8 cellular contexts compared by ENCODE assay signal in the genomic region with DNA sequence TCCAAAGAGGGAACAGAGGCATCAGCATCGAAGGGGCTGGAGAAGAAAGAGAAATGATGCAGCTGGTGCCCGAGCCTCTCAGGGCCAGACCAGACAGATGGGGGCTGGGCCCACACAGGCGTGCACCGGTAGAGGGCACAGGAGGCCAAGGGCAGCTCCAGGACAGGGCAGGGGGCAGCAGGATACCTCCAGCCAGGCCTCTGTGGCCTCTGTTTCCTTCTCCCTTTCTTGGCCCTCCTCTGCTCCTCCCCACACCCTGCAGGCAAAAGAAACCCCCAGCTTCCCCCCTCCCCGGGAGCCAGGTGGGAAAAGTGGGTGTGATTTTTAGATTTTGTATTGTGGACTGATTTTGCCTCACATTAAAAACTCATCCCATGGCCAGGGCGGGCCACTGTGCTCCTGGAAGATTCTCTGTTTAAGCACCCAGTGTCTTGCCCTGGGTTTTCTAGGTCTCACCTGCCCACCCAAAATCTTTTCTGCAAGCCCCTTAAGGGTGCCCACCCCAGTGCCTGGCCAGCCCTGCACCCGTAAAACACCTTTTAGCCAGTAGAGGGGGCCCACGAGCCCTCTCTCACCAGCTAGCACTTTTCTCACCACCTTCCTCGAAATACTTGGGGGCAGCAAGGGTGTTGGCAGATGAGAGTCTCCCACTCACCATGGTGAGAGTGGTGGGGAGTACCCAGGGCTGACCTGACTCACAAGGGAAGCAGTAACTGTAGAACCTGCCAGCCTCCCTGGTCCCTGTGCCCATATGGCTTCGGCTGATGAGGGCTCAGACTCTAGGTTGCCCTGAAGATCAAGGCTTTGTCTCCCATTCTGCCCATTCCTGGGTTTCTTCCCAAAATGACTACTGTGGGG. TPM values are rescaled to one million over a fixed set of nuclear protein-coding genes. Genes with fewer than 3 reads are reported as not detected.
DNase-seq lines count a peak whose midpoint lies in the region; ATAC-seq and TF ChIP-seq lines count a peak whose summit lies in the region.

No MANE protein-coding gene starts in this region.

- intact Hi-C loops in PC-9 (cut with micrococcal nuclease; ENCODE audit: unreplicated experiment), result loop anchor here (5.0 kb wide), 1 partner anchor 268 kb away; no protein-coding TSS in a partner anchor
- intact Hi-C loops in activated T-helper 1 cell treated with anti-CD3 and anti-CD28 coated beads, Interleukin-12 subunit alpha, Interleukin-12 subunit beta, Interleukin-2, Interleukin-4 antibody, amounts not matched to agents 30 ng/mL and 10 ng/mL and 1 ng/mL, durations not matched to agents 14 hours and 24 hours and 36 hours (cut with micrococcal nuclease), result loop anchor here (1.0 kb wide), 1 partner anchor 43 kb away; no protein-coding TSS in a partner anchor
- intact Hi-C loops in upper lobe of right lung (cut with DNase I), result no loop called here

- DNase-seq in AG08396 (ENCODE audit: low spot score) (peak; percentile 50), GM23338 (ENCODE audit: low spot score) (peak; percentile 84), PC-9 (peak; percentile 43 to 62), fibroblast of pulmonary artery (ENCODE audit: low read depth) (peak; percentile 57), osteocyte (ENCODE audit: extremely low spot score, unreplicated experiment) (no peak), upper lobe of right lung (peak; percentile 75)
- peak; percentile 29 for DNase-seq in activated T-helper 1 cell treated with anti-CD3 and anti-CD28 coated beads, Interleukin-12 subunit alpha, Interleukin-12 subunit beta, Interleukin-2, Interleukin-4 antibody, amounts not matched to agents 30 ng/mL and 10 ng/mL and 1 ng/mL, durations not matched to agents 14 hours and 24 hours and 36 hours (ENCODE audit: low spot score)

- H2AFZ ChIP-seq in GM23338, result no peak overlapping the region
- no peak overlapping the region for H2AFZ ChIP-seq in PC-9

- H3K36me3 Mint-ChIP-seq in GM23338 (ENCODE audit: low read depth), result peaks cover 55% of the 10 kb centered on the region
- peaks cover 29% of the 10 kb centered on the region for H3K36me3 Mint-ChIP-seq in activated T-helper 1 cell treated with anti-CD3 and anti-CD28 coated beads, Interleukin-12 subunit alpha, Interleukin-12 subunit beta, Interleukin-2, Interleukin-4 antibody, amounts not matched to agents 30 ng/mL and 10 ng/mL and 1 ng/mL, durations not matched to agents 14 hours and 24 hours and 36 hours (ENCODE audit: low read depth)
- peaks cover 5% of the 10 kb centered on the region for H3K36me3 Mint-ChIP-seq in osteocyte (ENCODE audit: unreplicated experiment)

- CTCF ChIA-PET in PC-9 (lab: Charles Lee), result interaction anchor here (0.6 to 18.7 kb wide), 3 partner anchors 13 to 64 kb away, joined by 3 to 407 read pairs (median 3); no protein-coding TSS in a partner anchor

- H3F3A ChIP-seq in GM23338 (replicated peaks; ENCODE audit: low read depth) (peaks cover 76% of the 10 kb centered on the region), PC-9 (ENCODE audit: insufficient read depth, low read depth) (peaks cover 68% of the 10 kb centered on the region)

- peak overlapping the region; percentile 82 for H3K27ac Mint-ChIP-seq in GM23338
- no peak overlapping the region for H3K27ac Mint-ChIP-seq in activated T-helper 1 cell treated with anti-CD3 and anti-CD28 coated beads, Interleukin-12 subunit alpha, Interleukin-12 subunit beta, Interleukin-2, Interleukin-4 antibody, amounts not matched to agents 30 ng/mL and 10 ng/mL and 1 ng/mL, durations not matched to agents 14 hours and 24 hours and 36 hours
- peak overlapping the region; percentile 41 for H3K27ac Mint-ChIP-seq in osteocyte (ENCODE audit: unreplicated experiment)

- H3K4me3 ChIP-seq in GM23338, result no peak overlapping the region
- H3K4me3 ChIP-seq in PC-9, result no peak overlapping the region
- H3K4me3 ChIP-seq in fibroblast of pulmonary artery (replicated peaks; ENCODE audit: low read depth, low read length), result no peak overlapping the region
- H3K4me3 ChIP-seq in upper lobe of right lung, result no peak overlapping the region

- H3K27me3 Mint-ChIP-seq in GM23338 (ENCODE audit: insufficient read depth, low read depth, poor library complexity) (peaks cover 60% of the 10 kb centered on the region), osteocyte (ENCODE audit: unreplicated experiment) (no peaks in the 10 kb centered on the region)
- H3K27me3 Mint-ChIP-seq in activated T-helper 1 cell treated with anti-CD3 and anti-CD28 coated beads, Interleukin-12 subunit alpha, Interleukin-12 subunit beta, Interleukin-2, Interleukin-4 antibody, amounts not matched to agents 30 ng/mL and 10 ng/mL and 1 ng/mL, durations not matched to agents 14 hours and 24 hours and 36 hours (ENCODE audit: insufficient read depth), result no peaks in the 10 kb centered on the region

- POLR2A ChIA-PET in PC-9 (lab: Charles Lee; ENCODE audit: unreplicated experiment), result interaction anchor here (0.7 to 3.7 kb wide), 3 partner anchors 24 to 35 kb away, joined by 15 to 81 read pairs (median 16); partner anchors contain the start of gene ID1

- H3K4me3 Mint-ChIP-seq in GM23338, result no peak overlapping the region; the same call in 2 of the 3 replicates
- H3K4me3 Mint-ChIP-seq in activated T-helper 1 cell treated with anti-CD3 and anti-CD28 coated beads, Interleukin-12 subunit alpha, Interleukin-12 subunit beta, Interleukin-2, Interleukin-4 antibody, amounts not matched to agents 30 ng/mL and 10 ng/mL and 1 ng/mL, durations not matched to agents 14 hours and 24 hours and 36 hours, result no peak overlapping the region
- H3K4me3 Mint-ChIP-seq in osteocyte (ENCODE audit: unreplicated experiment), result no peak overlapping the region

- peaks cover 27% of the 10 kb centered on the region for H4K20me1 ChIP-seq in GM23338 (replicated peaks; ENCODE audit: insufficient read depth)
- no peaks in the 10 kb centered on the region for H4K20me1 ChIP-seq in PC-9 (ENCODE audit: insufficient read depth)

- ATAC-seq in GM23338, result peak; percentile 29
- ATAC-seq in upper lobe of right lung, result peak; percentile 16
- ATAC-seq in HG02938 (IDR thresholded peaks at IDR 0.05; ENCODE audit: unreplicated experiment), result no peak

- H3K27me3 ChIP-seq in GM23338 (ENCODE audit: insufficient read depth) (no peaks in the 10 kb centered on the region), PC-9 (ENCODE audit: insufficient read depth, low read depth) (no peaks in the 10 kb centered on the region), upper lobe of right lung (no peaks in the 10 kb centered on the region)

- TF ChIP-seq CTCF in GM23338 (conservative IDR thresholded peaks at IDR 0.05; ENCODE audit: low read depth in 2 of 2), result peak; percentile 91 to 99
- peak; percentile 91 for TF ChIP-seq CTCF in PC-9 (conservative IDR thresholded peaks at IDR 0.05)
- peak; percentile 85 for TF ChIP-seq CTCF in fibroblast of pulmonary artery (IDR thresholded peaks at IDR 0.05; ENCODE audit: low read length, missing control alignments)
- peak; percentile 89 for TF ChIP-seq CTCF in osteocyte (IDR thresholded peaks at IDR 0.05)
- TF ChIP-seq CTCF in upper lobe of right lung (IDR thresholded peaks at IDR 0.05), result peak; percentile 78

- peaks cover 12% of the 10 kb centered on the region for H3K36me3 ChIP-seq in GM23338 (ENCODE audit: insufficient read depth)
- peaks cover 18% of the 10 kb centered on the region for H3K36me3 ChIP-seq in PC-9 (ENCODE audit: low read depth)
- H3K36me3 ChIP-seq in upper lobe of right lung, result peaks cover 24% of the 10 kb centered on the region

- H3K9me3 Mint-ChIP-seq in GM23338 (peaks cover 7% of the 10 kb centered on the region; the same call in 2 of the 3 replicates), osteocyte (ENCODE audit: unreplicated experiment) (no peaks in the 10 kb centered on the region)
- no peaks in the 10 kb centered on the region for H3K9me3 Mint-ChIP-seq in activated T-helper 1 cell treated with anti-CD3 and anti-CD28 coated beads, Interleukin-12 subunit alpha, Interleukin-12 subunit beta, Interleukin-2, Interleukin-4 antibody, amounts not matched to agents 30 ng/mL and 10 ng/mL and 1 ng/mL, durations not matched to agents 14 hours and 24 hours and 36 hours

- H3K79me2 ChIP-seq in GM23338 (replicated peaks; ENCODE audit: insufficient read depth), result no peaks in the 10 kb centered on the region
- H3K79me2 ChIP-seq in PC-9 (ENCODE audit: low read depth), result peaks cover 10% of the 10 kb centered on the region; the same call in 1 of the 2 replicates

- H3K27ac ChIP-seq in GM23338 (ENCODE audit: low read depth) (peak overlapping the region; percentile 77), PC-9 (peak overlapping the region; percentile 99), upper lobe of right lung (peak overlapping the region; percentile 66)

- H3K4me1 Mint-ChIP-seq in GM23338 (peaks cover 68% of the 10 kb centered on the region), osteocyte (ENCODE audit: unreplicated experiment) (peaks cover 44% of the 10 kb centered on the region)
- H3K4me1 Mint-ChIP-seq in activated T-helper 1 cell treated with anti-CD3 and anti-CD28 coated beads, Interleukin-12 subunit alpha, Interleukin-12 subunit beta, Interleukin-2, Interleukin-4 antibody, amounts not matched to agents 30 ng/mL and 10 ng/mL and 1 ng/mL, durations not matched to agents 14 hours and 24 hours and 36 hours (ENCODE audit: low read depth), result peaks cover 35% of the 10 kb centered on the region

- H3K4me1 ChIP-seq in GM23338 (ENCODE audit: insufficient read depth), result peaks cover 77% of the 10 kb centered on the region
- H3K4me1 ChIP-seq in PC-9 (replicated peaks; ENCODE audit: insufficient read depth), result peaks cover 74% of the 10 kb centered on the region
- peaks cover 38% of the 10 kb centered on the region for H3K4me1 ChIP-seq in upper lobe of right lung

- BruUV-seq in PC-9 (replicated peaks; lab: Mats Ljungman, UMichigan), result no TSS peak

- no peaks in the 10 kb centered on the region for H3K9me2 ChIP-seq in GM23338 (ENCODE audit: insufficient read depth)
- no peaks in the 10 kb centered on the region for H3K9me2 ChIP-seq in PC-9 (ENCODE audit: insufficient read depth)

- H3K4me2 ChIP-seq in GM23338, result peak overlapping the region; percentile 72
- H3K4me2 ChIP-seq in PC-9, result no peak overlapping the region

- H3K9me3 ChIP-seq in PC-9 (ENCODE audit: insufficient read depth, low read depth), result no peaks in the 10 kb centered on the region
- no peaks in the 10 kb centered on the region for H3K9me3 ChIP-seq in upper lobe of right lung

RNA-seq across cellular contexts. Expression of gene ID1, which starts 35.7 kb away (rescaled TPM):
- total RNA-seq in GM23338 (2014; rRNA removed; shearing (Covaris generic)), result 452 and 479 TPM in 2 replicates
- 221 and 224 TPM in 2 replicates for polyA plus RNA-seq in GM23338 (2016; fragmentation: Nextera tagmentation; extraction: Ambion mirVana)
- total RNA-seq in PC-9 (2021) (74.4 and 164 TPM in 2 replicates), osteocyte (8.2 TPM in 2 replicates), upper lobe of right lung (515 TPM)
- total RNA-seq in activated T-helper 1 cell treated with anti-CD3 and anti-CD28 coated beads, Interleukin-12 subunit alpha, Interleukin-12 subunit beta, Interleukin-2, Interleukin-4 antibody, amounts not matched to agents 30 ng/mL and 10 ng/mL and 1 ng/mL, durations not matched to agents 14 hours and 24 hours and 36 hours, result 3.4 and 4.0 TPM in 2 replicates

RNA-seq across cellular contexts. Expression of gene HM13, which starts 55.1 kb away (rescaled TPM):
- 103 and 126 TPM in 2 replicates for total RNA-seq in GM23338 (2014; rRNA removed; shearing (Covaris generic))
- polyA plus RNA-seq in GM23338 (2016; fragmentation: Nextera tagmentation; extraction: Ambion mirVana), result 147 and 150 TPM in 2 replicates
- total RNA-seq in PC-9 (2021) (220 and 272 TPM in 2 replicates), osteocyte (173 and 203 TPM in 2 replicates), upper lobe of right lung (169 TPM)
- total RNA-seq in activated T-helper 1 cell treated with anti-CD3 and anti-CD28 coated beads, Interleukin-12 subunit alpha, Interleukin-12 subunit beta, Interleukin-2, Interleukin-4 antibody, amounts not matched to agents 30 ng/mL and 10 ng/mL and 1 ng/mL, durations not matched to agents 14 hours and 24 hours and 36 hours, result 215 and 228 TPM in 2 replicates
